28 cellular contexts compared by ENCODE assay signal in the genomic region with DNA sequence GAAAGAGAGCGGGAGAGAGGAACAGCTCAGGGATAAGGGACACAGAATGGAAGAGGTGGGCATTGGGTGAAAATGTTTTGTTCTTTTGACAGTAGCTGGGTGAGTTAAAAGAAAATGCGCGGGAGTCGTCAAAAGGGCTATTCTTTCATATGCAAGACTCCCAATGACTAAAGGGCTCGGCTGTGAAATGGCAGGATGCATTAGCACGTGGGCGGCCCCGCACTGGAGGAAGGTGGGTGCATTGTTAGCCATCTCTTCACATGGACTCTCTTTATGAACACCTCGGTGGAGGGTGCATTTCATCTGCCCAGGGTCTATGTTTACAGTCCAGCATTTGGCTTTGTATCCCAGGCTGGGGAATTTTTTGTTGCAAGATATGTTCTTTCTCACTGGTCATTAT. TPM values are rescaled to one million over a fixed set of nuclear protein-coding genes. Genes with fewer than 3 reads are reported as not detected.
"Had no signal": no experiment of that assay in that cellular context is flagged by ENCODE, and none has a peak within 500 bp of the region (broad histone marks: within the 10 kb centered on the region; RNA-seq: fewer than 3 reads in every experiment).

No MANE protein-coding gene starts in this region.

- ATAC-seq: activated T-cell treated with anti-CD3 and anti-CD28 coated beads, Interleukin-2, amount 50 U/mL, for 4 hours; activated T-helper 17 cell treated with anti-CD3 and anti-CD28 coated beads, Interleukin-2, amount 50 U/mL, for 72 hours; gastroesophageal sphincter; naive thymus-derived CD4-positive, alpha-beta T cell; stimulated activated naive B cell treated with anti-CD40 and anti-IgM and Interleukin-4, amounts not matched to agents 10 μg/mL and 1 μg/mL and 100 μg/mL, for 72 hours; upper lobe of right lung had no signal

- H3K36me3 ChIP-seq: gastroesophageal sphincter, stomach, suprapubic skin, tibial artery, upper lobe of right lung had no signal

- H3K36me3 Mint-ChIP-seq: immature natural killer cell; memory B cell; naive thymus-derived CD4-positive, alpha-beta T cell; stimulated activated naive B cell treated with anti-CD40 and anti-IgM and Interleukin-4, amounts not matched to agents 10 μg/mL and 1 μg/mL and 100 μg/mL, for 72 hours had no signal

- H3K4me3 ChIP-seq: gastroesophageal sphincter, right atrium auricular region, stomach, suprapubic skin, tibial artery, upper lobe of right lung had no signal

- H3K9me3 ChIP-seq: gastroesophageal sphincter, right atrium auricular region, stomach, suprapubic skin, tibial artery, upper lobe of right lung had no signal

- DNase-seq: activated CD4-positive, alpha-beta memory T cell treated with anti-CD3 and anti-CD28 coated beads, Interleukin-2, amount 10 ng/mL, durations not matched to agents 7 days and 5 days; activated CD4-positive, alpha-beta T cell treated with anti-CD3 and anti-CD28 coated beads, Interleukin-2, amount 10 ng/mL, durations not matched to agents 24 days and 14 days; activated gamma-delta T cell treated with Interleukin-2 at 50 U/mL for 16 hours; activated naive CD4-positive, alpha-beta T cell treated with anti-CD3 and anti-CD28 coated beads, Interleukin-2, amount 50 U/mL, for 16 hours; activated T-cell treated with anti-CD3 and anti-CD28 coated beads, Interleukin-2, amount 50 U/mL, for 4 hours; amniotic stem cell; central memory CD4-positive, alpha-beta T cell; effector CD4-positive, alpha-beta T cell; immature natural killer cell; midbrain; naive thymus-derived CD4-positive, alpha-beta T cell; stimulated activated CD4-positive, alpha-beta T cell treated with anti-CD3 and anti-CD28 coated beads, Interleukin-15, amount 100 ng/mL, for 24 hours; stimulated activated CD4-positive, alpha-beta T cell treated with anti-CD3 and anti-CD28 coated beads, Interleukin-2, amount 100 ng/mL, for 24 hours; stimulated activated naive B cell treated with anti-CD40 and anti-IgM and Interleukin-4, amounts not matched to agents 10 μg/mL and 1 μg/mL and 100 μg/mL, for 72 hours; stomach; T-helper 1 cell; tibial artery; upper lobe of right lung had no signal

- H3K4me1 Mint-ChIP-seq: activated CD4-positive, alpha-beta memory T cell treated with anti-CD3 and anti-CD28 coated beads, Interleukin-2, amount 10 ng/mL, durations not matched to agents 7 days and 5 days; activated CD4-positive, alpha-beta T cell treated with anti-CD3 and anti-CD28 coated beads, Interleukin-2, amount 10 ng/mL, durations not matched to agents 24 days and 14 days; activated T-helper 17 cell treated with anti-CD3 and anti-CD28 coated beads, Interleukin-2, amount 50 U/mL, for 72 hours; immature natural killer cell; naive thymus-derived CD4-positive, alpha-beta T cell; stimulated activated naive B cell treated with anti-CD40 and anti-IgM and Interleukin-4, amounts not matched to agents 10 μg/mL and 1 μg/mL and 100 μg/mL, for 72 hours had no signal

- H3K9me3 Mint-ChIP-seq: activated CD4-positive, alpha-beta memory T cell treated with anti-CD3 and anti-CD28 coated beads, Interleukin-2, amount 10 ng/mL, durations not matched to agents 7 days and 5 days; activated CD4-positive, alpha-beta T cell treated with anti-CD3 and anti-CD28 coated beads, Interleukin-2, amount 10 ng/mL, durations not matched to agents 24 days and 14 days; activated T-cell treated with anti-CD3 and anti-CD28 coated beads, Interleukin-2, amount 50 U/mL, for 4 hours; activated T-helper 17 cell treated with anti-CD3 and anti-CD28 coated beads, Interleukin-2, amount 50 U/mL, for 72 hours; dendritic cell treated with granulocyte-macrophage colony-stimulating factor and Interleukin-4, amounts not matched to agents 40 ng/mL and 50 ng/mL, for 4 days; immature natural killer cell; memory B cell; stimulated activated naive B cell treated with anti-CD40 and anti-IgM and Interleukin-4, amounts not matched to agents 10 μg/mL and 1 μg/mL and 100 μg/mL, for 72 hours had no signal

- H3K27ac Mint-ChIP-seq: activated CD4-positive, alpha-beta memory T cell treated with anti-CD3 and anti-CD28 coated beads, Interleukin-2, amount 10 ng/mL, durations not matched to agents 7 days and 5 days; activated CD4-positive, alpha-beta T cell treated with anti-CD3 and anti-CD28 coated beads, Interleukin-2, amount 10 ng/mL, durations not matched to agents 24 days and 14 days; activated T-helper 17 cell treated with anti-CD3 and anti-CD28 coated beads, Interleukin-2, amount 50 U/mL, for 72 hours; dendritic cell treated with granulocyte-macrophage colony-stimulating factor and Interleukin-4, amounts not matched to agents 40 ng/mL and 50 ng/mL, for 4 days; immature natural killer cell; memory B cell; naive thymus-derived CD4-positive, alpha-beta T cell; stimulated activated naive B cell treated with anti-CD40 and anti-IgM and Interleukin-4, amounts not matched to agents 10 μg/mL and 1 μg/mL and 100 μg/mL, for 72 hours had no signal

- H3K27me3 ChIP-seq: right atrium auricular region had no signal

- H3K4me3 Mint-ChIP-seq: activated CD4-positive, alpha-beta memory T cell treated with anti-CD3 and anti-CD28 coated beads, Interleukin-2, amount 10 ng/mL, durations not matched to agents 7 days and 5 days; activated CD4-positive, alpha-beta T cell treated with anti-CD3 and anti-CD28 coated beads, Interleukin-2, amount 10 ng/mL, durations not matched to agents 24 days and 14 days; activated T-cell treated with anti-CD3 and anti-CD28 coated beads, Interleukin-2, amount 50 U/mL, for 4 hours; activated T-helper 17 cell treated with anti-CD3 and anti-CD28 coated beads, Interleukin-2, amount 50 U/mL, for 72 hours; dendritic cell treated with granulocyte-macrophage colony-stimulating factor and Interleukin-4, amounts not matched to agents 40 ng/mL and 50 ng/mL, for 4 days; immature natural killer cell; memory B cell; naive thymus-derived CD4-positive, alpha-beta T cell; stimulated activated naive B cell treated with anti-CD40 and anti-IgM and Interleukin-4, amounts not matched to agents 10 μg/mL and 1 μg/mL and 100 μg/mL, for 72 hours had no signal

RNA-seq across cellular contexts. Expression of gene NRAP, which starts 49.5 kb away (rescaled TPM):
- total RNA-seq: activated CD4-positive, alpha-beta memory T cell treated with anti-CD3 and anti-CD28 coated beads, Interleukin-2, amount 10 ng/mL, durations not matched to agents 7 days and 5 days; activated CD4-positive, alpha-beta T cell treated with anti-CD3 and anti-CD28 coated beads, Interleukin-2, amount 10 ng/mL, durations not matched to agents 24 days and 14 days; activated T-cell treated with anti-CD3 and anti-CD28 coated beads, Interleukin-2, amount 50 U/mL, for 4 hours; activated T-helper 17 cell treated with anti-CD3 and anti-CD28 coated beads, Interleukin-2, amount 50 U/mL, for 72 hours; epithelial cell of proximal tubule; kidney epithelial cell; naive thymus-derived CD4-positive, alpha-beta T cell; omental fat pad; pulmonary artery endothelial cell had no signal
